1 cellular context compared by ENCODE assay signal in genomic region chr20:54980321-54980960, GRCh38.
TF ChIP-seq lines count a peak whose summit lies in the region.

No MANE protein-coding gene starts in this region.

TF ChIP-seq in GM23338, 12 proteins besides CTCF, POLR2A, EP300 and RAD21 (continued from another document):
- TF ChIP-seq ETS1 (IDR thresholded peaks at IDR 0.05) = no peak
- no peak for TF ChIP-seq STAT1 (IDR thresholded peaks at IDR 0.05; ENCODE audit: unreplicated experiment)
- TF ChIP-seq REST (IDR thresholded peaks at IDR 0.05; ENCODE audit: unreplicated experiment) = no peak
